Comparison of ENCODE assay signal across 1 cellular context in the genomic region with DNA sequence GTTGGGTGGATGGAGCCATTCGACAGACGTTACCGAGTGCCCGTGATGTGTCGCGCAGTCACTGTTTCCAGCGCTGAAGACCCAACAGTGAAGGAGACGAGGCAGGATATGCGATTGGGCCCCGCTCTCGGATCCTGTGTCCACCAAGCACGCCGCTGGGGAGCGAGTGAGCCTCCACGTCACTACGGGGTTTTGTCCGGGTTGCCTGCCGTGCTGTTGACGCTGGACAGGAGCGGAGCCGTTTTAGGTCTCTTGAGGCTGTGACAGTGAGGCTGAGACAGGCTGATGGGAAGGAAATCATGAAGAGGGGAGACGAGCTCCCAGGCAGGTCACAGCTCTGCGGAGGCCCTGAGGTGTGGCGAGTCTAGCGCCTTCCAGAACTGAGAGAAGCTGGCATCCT.
TF ChIP-seq lines count a peak whose summit lies in the region.

No MANE protein-coding gene starts in this region.

TF ChIP-seq in HepG2, 621 proteins besides CTCF, POLR2A, EP300 and RAD21 (continued from another document and continues in another):
- TF ChIP-seq ZBTB38 (CRISPR knock-in tag; IDR thresholded peaks at IDR 0.05) (peak; percentile 42; the same call in 1 of the 2 replicates), EHMT2 (IDR thresholded peaks at IDR 0.05; ENCODE audit: borderline replicate concordance, low read depth, low read length) (no peak), ZNF160 (CRISPR knock-in tag; IDR thresholded peaks at IDR 0.05) (no peak), GATA4 (IDR thresholded peaks at IDR 0.05; ENCODE audit: borderline replicate concordance, low read depth) (no peak), ZNF7 (CRISPR knock-in tag; IDR thresholded peaks at IDR 0.05) (no peak), ZKSCAN1 (IDR thresholded peaks at IDR 0.05; ENCODE audit: low read length) (no peak), SNRNP70 (IDR thresholded peaks at IDR 0.05; ENCODE audit: low read depth, low read length) (no peak), MTA1 (CRISPR knock-in tag; IDR thresholded peaks at IDR 0.05; ENCODE audit: borderline replicate concordance) (0 out of 2 replicates have a peak, but pooled peaks have one; percentile 60), NFE2 (CRISPR knock-in tag; IDR thresholded peaks at IDR 0.05) (no peak), ZNF232 (CRISPR knock-in tag; IDR thresholded peaks at IDR 0.05; ENCODE audit: borderline replicate concordance) (no peak), ELF1 (CRISPR knock-in tag; IDR thresholded peaks at IDR 0.05) (no peak), HOXA7 (CRISPR knock-in tag; IDR thresholded peaks at IDR 0.05) (no peak), ZNF136 (CRISPR knock-in tag; IDR thresholded peaks at IDR 0.05; ENCODE audit: low read depth) (no peak), ZNF737 (CRISPR knock-in tag; IDR thresholded peaks at IDR 0.05; ENCODE audit: borderline replicate concordance) (no peak), ZFP36L2 (CRISPR knock-in tag; IDR thresholded peaks at IDR 0.05) (no peak), BRCA1 (CRISPR knock-in tag; IDR thresholded peaks at IDR 0.05) (no peak), ATRX (CRISPR knock-in tag; IDR thresholded peaks at IDR 0.05; ENCODE audit: borderline replicate concordance) (no peak), TBP (CRISPR knock-in tag; IDR thresholded peaks at IDR 0.05) (no peak), TCF7L2 (IDR thresholded peaks at IDR 0.05; ENCODE audit: low read depth, low read length) (no peak)
- TF ChIP-seq, protein P1, sequence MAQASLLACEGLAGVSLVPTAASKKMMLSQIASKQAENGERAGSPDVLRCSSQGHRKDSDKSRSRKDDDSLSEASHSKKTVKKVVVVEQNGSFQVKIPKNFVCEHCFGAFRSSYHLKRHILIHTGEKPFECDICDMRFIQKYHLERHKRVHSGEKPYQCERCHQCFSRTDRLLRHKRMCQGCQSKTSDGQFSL (CRISPR knock-in tag; IDR thresholded peaks at IDR 0.05), result no peak
- TF ChIP-seq, protein P2, sequence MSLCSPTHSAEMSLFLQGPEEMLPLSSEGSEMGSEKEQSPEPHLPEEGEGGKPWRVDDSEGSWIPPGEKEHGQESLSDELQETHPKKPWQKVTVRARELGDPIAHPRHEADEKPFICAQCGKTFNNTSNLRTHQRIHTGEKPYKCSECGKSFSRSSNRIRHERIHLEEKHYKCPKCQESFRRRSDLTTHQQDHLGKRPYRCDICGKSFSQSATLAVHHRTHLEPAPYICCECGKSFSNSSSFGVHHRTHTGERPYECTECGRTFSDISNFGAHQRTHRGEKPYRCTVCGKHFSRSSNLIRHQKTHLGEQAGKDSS (CRISPR knock-in tag; IDR thresholded peaks at IDR 0.05; ENCODE audit: borderline replicate concordance, low read depth), result 0 out of 2 replicates have a peak, but pooled peaks have one; percentile 29
- TF ChIP-seq, protein P3, sequence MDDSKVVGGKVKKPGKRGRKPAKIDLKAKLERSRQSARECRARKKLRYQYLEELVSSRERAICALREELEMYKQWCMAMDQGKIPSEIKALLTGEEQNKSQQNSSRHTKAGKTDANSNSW (CRISPR knock-in tag; IDR thresholded peaks at IDR 0.05; ENCODE audit: borderline replicate concordance), result no peak
- TF ChIP-seq, protein P4, sequence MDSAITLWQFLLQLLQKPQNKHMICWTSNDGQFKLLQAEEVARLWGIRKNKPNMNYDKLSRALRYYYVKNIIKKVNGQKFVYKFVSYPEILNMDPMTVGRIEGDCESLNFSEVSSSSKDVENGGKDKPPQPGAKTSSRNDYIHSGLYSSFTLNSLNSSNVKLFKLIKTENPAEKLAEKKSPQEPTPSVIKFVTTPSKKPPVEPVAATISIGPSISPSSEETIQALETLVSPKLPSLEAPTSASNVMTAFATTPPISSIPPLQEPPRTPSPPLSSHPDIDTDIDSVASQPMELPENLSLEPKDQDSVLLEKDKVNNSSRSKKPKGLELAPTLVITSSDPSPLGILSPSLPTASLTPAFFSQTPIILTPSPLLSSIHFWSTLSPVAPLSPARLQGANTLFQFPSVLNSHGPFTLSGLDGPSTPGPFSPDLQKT (CRISPR knock-in tag; IDR thresholded peaks at IDR 0.05; ENCODE audit: borderline replicate concordance), result no peak
- TF ChIP-seq, protein P5, sequence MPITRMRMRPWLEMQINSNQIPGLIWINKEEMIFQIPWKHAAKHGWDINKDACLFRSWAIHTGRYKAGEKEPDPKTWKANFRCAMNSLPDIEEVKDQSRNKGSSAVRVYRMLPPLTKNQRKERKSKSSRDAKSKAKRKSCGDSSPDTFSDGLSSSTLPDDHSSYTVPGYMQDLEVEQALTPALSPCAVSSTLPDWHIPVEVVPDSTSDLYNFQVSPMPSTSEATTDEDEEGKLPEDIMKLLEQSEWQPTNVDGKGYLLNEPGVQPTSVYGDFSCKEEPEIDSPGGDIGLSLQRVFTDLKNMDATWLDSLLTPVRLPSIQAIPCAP (CRISPR knock-in tag; IDR thresholded peaks at IDR 0.05; ENCODE audit: low read depth), result no peak
- TF ChIP-seq, protein P6, sequence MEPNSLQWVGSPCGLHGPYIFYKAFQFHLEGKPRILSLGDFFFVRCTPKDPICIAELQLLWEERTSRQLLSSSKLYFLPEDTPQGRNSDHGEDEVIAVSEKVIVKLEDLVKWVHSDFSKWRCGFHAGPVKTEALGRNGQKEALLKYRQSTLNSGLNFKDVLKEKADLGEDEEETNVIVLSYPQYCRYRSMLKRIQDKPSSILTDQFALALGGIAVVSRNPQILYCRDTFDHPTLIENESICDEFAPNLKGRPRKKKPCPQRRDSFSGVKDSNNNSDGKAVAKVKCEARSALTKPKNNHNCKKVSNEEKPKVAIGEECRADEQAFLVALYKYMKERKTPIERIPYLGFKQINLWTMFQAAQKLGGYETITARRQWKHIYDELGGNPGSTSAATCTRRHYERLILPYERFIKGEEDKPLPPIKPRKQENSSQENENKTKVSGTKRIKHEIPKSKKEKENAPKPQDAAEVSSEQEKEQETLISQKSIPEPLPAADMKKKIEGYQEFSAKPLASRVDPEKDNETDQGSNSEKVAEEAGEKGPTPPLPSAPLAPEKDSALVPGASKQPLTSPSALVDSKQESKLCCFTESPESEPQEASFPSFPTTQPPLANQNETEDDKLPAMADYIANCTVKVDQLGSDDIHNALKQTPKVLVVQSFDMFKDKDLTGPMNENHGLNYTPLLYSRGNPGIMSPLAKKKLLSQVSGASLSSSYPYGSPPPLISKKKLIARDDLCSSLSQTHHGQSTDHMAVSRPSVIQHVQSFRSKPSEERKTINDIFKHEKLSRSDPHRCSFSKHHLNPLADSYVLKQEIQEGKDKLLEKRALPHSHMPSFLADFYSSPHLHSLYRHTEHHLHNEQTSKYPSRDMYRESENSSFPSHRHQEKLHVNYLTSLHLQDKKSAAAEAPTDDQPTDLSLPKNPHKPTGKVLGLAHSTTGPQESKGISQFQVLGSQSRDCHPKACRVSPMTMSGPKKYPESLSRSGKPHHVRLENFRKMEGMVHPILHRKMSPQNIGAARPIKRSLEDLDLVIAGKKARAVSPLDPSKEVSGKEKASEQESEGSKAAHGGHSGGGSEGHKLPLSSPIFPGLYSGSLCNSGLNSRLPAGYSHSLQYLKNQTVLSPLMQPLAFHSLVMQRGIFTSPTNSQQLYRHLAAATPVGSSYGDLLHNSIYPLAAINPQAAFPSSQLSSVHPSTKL (CRISPR knock-in tag; IDR thresholded peaks at IDR 0.05), result no peak
- TF ChIP-seq, protein P7, sequence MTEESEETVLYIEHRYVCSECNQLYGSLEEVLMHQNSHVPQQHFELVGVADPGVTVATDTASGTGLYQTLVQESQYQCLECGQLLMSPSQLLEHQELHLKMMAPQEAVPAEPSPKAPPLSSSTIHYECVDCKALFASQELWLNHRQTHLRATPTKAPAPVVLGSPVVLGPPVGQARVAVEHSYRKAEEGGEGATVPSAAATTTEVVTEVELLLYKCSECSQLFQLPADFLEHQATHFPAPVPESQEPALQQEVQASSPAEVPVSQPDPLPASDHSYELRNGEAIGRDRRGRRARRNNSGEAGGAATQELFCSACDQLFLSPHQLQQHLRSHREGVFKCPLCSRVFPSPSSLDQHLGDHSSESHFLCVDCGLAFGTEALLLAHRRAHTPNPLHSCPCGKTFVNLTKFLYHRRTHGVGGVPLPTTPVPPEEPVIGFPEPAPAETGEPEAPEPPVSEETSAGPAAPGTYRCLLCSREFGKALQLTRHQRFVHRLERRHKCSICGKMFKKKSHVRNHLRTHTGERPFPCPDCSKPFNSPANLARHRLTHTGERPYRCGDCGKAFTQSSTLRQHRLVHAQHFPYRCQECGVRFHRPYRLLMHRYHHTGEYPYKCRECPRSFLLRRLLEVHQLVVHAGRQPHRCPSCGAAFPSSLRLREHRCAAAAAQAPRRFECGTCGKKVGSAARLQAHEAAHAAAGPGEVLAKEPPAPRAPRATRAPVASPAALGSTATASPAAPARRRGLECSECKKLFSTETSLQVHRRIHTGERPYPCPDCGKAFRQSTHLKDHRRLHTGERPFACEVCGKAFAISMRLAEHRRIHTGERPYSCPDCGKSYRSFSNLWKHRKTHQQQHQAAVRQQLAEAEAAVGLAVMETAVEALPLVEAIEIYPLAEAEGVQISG (CRISPR knock-in tag; IDR thresholded peaks at IDR 0.05), result no peak
- TF ChIP-seq, protein P8, sequence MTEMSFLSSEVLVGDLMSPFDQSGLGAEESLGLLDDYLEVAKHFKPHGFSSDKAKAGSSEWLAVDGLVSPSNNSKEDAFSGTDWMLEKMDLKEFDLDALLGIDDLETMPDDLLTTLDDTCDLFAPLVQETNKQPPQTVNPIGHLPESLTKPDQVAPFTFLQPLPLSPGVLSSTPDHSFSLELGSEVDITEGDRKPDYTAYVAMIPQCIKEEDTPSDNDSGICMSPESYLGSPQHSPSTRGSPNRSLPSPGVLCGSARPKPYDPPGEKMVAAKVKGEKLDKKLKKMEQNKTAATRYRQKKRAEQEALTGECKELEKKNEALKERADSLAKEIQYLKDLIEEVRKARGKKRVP (CRISPR knock-in tag; IDR thresholded peaks at IDR 0.05), result no peak
- TF ChIP-seq, protein P9, sequence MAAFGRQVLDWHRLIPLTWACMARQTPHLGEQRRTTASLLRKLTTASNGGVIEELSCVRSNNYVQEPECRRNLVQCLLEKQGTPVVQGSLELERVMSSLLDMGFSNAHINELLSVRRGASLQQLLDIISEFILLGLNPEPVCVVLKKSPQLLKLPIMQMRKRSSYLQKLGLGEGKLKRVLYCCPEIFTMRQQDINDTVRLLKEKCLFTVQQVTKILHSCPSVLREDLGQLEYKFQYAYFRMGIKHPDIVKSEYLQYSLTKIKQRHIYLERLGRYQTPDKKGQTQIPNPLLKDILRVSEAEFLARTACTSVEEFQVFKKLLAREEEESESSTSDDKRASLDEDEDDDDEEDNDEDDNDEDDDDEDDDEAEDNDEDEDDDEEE (CRISPR knock-in tag; IDR thresholded peaks at IDR 0.05), result no peak
- TF ChIP-seq, protein P10, sequence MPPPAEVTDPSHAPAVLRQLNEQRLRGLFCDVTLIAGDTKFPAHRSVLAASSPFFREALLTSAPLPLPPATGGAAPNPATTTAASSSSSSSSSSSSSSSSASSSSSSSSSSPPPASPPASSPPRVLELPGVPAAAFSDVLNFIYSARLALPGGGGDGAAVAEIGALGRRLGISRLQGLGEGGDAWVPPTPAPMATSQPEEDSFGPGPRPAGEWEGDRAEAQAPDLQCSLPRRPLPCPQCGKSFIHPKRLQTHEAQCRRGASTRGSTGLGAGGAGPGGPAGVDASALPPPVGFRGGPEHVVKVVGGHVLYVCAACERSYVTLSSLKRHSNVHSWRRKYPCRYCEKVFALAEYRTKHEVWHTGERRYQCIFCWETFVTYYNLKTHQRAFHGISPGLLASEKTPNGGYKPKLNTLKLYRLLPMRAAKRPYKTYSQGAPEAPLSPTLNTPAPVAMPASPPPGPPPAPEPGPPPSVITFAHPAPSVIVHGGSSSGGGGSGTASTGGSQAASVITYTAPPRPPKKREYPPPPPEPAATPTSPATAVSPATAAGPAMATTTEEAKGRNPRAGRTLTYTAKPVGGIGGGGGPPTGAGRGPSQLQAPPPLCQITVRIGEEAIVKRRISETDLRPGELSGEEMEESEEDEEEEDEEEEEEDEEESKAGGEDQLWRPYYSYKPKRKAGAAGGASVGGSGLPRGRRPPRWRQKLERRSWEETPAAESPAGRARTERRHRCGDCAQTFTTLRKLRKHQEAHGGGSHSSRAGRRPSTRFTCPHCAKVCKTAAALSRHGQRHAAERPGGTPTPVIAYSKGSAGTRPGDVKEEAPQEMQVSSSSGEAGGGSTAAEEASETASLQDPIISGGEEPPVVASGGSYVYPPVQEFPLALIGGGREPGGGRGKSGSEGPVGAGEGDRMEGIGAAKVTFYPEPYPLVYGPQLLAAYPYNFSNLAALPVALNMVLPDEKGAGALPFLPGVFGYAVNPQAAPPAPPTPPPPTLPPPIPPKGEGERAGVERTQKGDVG (CRISPR knock-in tag; IDR thresholded peaks at IDR 0.05; ENCODE audit: borderline replicate concordance), result no peak
- TF ChIP-seq, protein P11, sequence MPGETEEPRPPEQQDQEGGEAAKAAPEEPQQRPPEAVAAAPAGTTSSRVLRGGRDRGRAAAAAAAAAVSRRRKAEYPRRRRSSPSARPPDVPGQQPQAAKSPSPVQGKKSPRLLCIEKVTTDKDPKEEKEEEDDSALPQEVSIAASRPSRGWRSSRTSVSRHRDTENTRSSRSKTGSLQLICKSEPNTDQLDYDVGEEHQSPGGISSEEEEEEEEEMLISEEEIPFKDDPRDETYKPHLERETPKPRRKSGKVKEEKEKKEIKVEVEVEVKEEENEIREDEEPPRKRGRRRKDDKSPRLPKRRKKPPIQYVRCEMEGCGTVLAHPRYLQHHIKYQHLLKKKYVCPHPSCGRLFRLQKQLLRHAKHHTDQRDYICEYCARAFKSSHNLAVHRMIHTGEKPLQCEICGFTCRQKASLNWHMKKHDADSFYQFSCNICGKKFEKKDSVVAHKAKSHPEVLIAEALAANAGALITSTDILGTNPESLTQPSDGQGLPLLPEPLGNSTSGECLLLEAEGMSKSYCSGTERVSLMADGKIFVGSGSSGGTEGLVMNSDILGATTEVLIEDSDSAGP (CRISPR knock-in tag; IDR thresholded peaks at IDR 0.05; ENCODE audit: borderline replicate concordance), result peak; percentile 33; the same call in 1 of the 2 replicates
- TF ChIP-seq, protein P12, sequence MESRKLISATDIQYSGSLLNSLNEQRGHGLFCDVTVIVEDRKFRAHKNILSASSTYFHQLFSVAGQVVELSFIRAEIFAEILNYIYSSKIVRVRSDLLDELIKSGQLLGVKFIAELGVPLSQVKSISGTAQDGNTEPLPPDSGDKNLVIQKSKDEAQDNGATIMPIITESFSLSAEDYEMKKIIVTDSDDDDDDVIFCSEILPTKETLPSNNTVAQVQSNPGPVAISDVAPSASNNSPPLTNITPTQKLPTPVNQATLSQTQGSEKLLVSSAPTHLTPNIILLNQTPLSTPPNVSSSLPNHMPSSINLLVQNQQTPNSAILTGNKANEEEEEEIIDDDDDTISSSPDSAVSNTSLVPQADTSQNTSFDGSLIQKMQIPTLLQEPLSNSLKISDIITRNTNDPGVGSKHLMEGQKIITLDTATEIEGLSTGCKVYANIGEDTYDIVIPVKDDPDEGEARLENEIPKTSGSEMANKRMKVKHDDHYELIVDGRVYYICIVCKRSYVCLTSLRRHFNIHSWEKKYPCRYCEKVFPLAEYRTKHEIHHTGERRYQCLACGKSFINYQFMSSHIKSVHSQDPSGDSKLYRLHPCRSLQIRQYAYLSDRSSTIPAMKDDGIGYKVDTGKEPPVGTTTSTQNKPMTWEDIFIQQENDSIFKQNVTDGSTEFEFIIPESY (CRISPR knock-in tag; IDR thresholded peaks at IDR 0.05), result 0 out of 2 replicates have a peak, but pooled peaks have one; percentile 40
